ENCODE assay signal across 30 cellular contexts in genomic region chr11:27411330-27411729, GRCh38.
"Had no signal": no experiment of that assay in that cellular context is flagged by ENCODE, and none has a peak within 500 bp of the region (broad histone marks: within the 10 kb centered on the region; RNA-seq: fewer than 3 reads in every experiment).

No MANE protein-coding gene starts in this region.

- H3K4me3 ChIP-seq: cardiac muscle cell, PC-9 had no signal

- H3K4me2 ChIP-seq: PC-9 had no signal

- H2AFZ ChIP-seq: PC-9 had no signal

- DNase-seq: activated CD4-positive, alpha-beta T cell treated with anti-CD3 and anti-CD28 coated beads, Interleukin-2, amount 10 ng/mL, durations not matched to agents 24 days and 14 days; activated CD4-positive, alpha-beta T cell treated with anti-CD3 and anti-CD28 coated beads, Interleukin-2, amount 50 U/mL, for 4 hours; activated CD8-positive, alpha-beta T cell treated with anti-CD3 and anti-CD28 coated beads for 36 hours; activated effector memory CD4-positive, alpha-beta T cell treated with anti-CD3 and anti-CD28 coated beads, Interleukin-2, amount 50 U/mL, for 16 hours; activated naive CD4-positive, alpha-beta T cell; activated naive CD4-positive, alpha-beta T cell treated with anti-CD3 and anti-CD28 coated beads, Interleukin-2, amount 50 U/mL, for 16 hours; activated naive CD8-positive, alpha-beta T cell treated with anti-CD3 and anti-CD28 coated beads for 36 hours; activated T-cell treated with anti-CD3 and anti-CD28 coated beads, Interleukin-2, amount 50 U/mL, for 1 hour; activated T-cell treated with anti-CD3 and anti-CD28 coated beads, Interleukin-2, amount 50 U/mL, for 72 hours; amniotic stem cell; aorta; brain microvascular endothelial cell; Kasumi-1; KG1; MM.1S; NCI-H1092 treated with DMSO at 0.1 percent for 48 hours; NCI-H146; NCI-H187; NCI-H2029 treated with DMSO at 0.1 percent for 48 hours; NCI-H2107; NCI-H2171; NCI-H446 treated with DMSO at 0.1 percent for 48 hours; NK-92 treated with Interleukin-12 subunit alpha and Interleukin-12 subunit beta, amount 100 ng/mL, for 24 hours; PC-9; Right ventricle myocardium superior; SW 1271; T1000; WERI-Rb-1 had no signal

- H3K36me3 ChIP-seq: brain microvascular endothelial cell, WERI-Rb-1 had no signal

- ATAC-seq: activated CD8-positive, alpha-beta T cell treated with anti-CD3 and anti-CD28 coated beads for 36 hours; activated T-cell treated with anti-CD3 and anti-CD28 coated beads, Interleukin-2, amount 50 U/mL, for 72 hours; activated T-helper 17 cell treated with anti-CD3 and anti-CD28 coated beads, Interleukin-2, amount 50 U/mL, for 72 hours had no signal

- H3K27ac ChIP-seq: brain microvascular endothelial cell, cardiac muscle cell, PC-9, WERI-Rb-1 had no signal

- H3K27me3 ChIP-seq: brain microvascular endothelial cell, cardiac muscle cell had no signal
